26 cellular contexts compared by ENCODE assay signal in the genomic region with DNA sequence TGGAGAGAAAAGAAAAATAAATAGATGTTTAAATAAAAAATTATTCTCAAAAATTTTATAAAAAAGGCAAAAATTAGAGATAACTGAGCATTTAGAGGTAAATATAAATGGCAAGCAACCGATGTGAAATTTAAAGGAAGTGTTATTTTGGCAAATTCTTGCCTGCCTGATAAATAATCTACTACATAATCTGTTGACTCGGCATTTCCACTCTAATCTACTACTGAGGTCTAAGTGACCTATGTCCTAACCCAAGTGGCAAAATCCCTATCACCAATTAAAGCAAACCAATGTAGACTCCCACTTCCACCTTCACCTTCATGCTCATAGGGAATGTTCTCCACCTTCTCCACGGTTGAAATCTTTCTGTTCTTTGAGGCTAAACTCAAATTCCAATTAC.
"Had no signal": no experiment of that assay in that cellular context is flagged by ENCODE, and none has a peak within 500 bp of the region (broad histone marks: within the 10 kb centered on the region; RNA-seq: fewer than 3 reads in every experiment).

No MANE protein-coding gene starts in this region.

- FAIRE-seq: colon, endometrium, islet of Langerhans, keratinocyte had no signal

- H3K36me3 ChIP-seq: esophagus squamous epithelium, gastrocnemius medialis, heart right ventricle, left lung, lower lobe of right lung had no signal

- H3K27me3 ChIP-seq: esophagus squamous epithelium, gastrocnemius medialis, heart right ventricle, left lung had no signal

- H3K27ac ChIP-seq: epithelial cell of prostate, esophagus squamous epithelium, gastrocnemius medialis, heart right ventricle, left lung, lower lobe of right lung had no signal

- ATAC-seq: effector memory CD8-positive, alpha-beta T cell; esophagus mucosa; gastrocnemius medialis; heart right ventricle; left cardiac atrium; left lung; left ventricle myocardium superior; lower lobe of right lung; mucosa of descending colon had no signal

- H3K9me3 ChIP-seq: esophagus squamous epithelium, gastrocnemius medialis, left lung, lower lobe of right lung had no signal

- H3K4me1 ChIP-seq: esophagus squamous epithelium, gastrocnemius medialis, heart right ventricle, left lung, lower lobe of right lung had no signal

- DNase-seq: cortex of kidney; effector CD8-positive, alpha-beta T cell; effector memory CD8-positive, alpha-beta T cell; endodermal cell; erythroblast; esophagus squamous epithelium; foreskin fibroblast; foreskin melanocyte; gastrocnemius medialis; glutamatergic neuron; head of caudate nucleus; heart right ventricle; hippocampal formation; left cardiac atrium; left lung; left ventricle myocardium superior; lower lobe of right lung; mesenchymal stem cell; mucosa of descending colon; naive B cell had no signal

- H3K4me3 ChIP-seq: esophagus squamous epithelium, gastrocnemius medialis, heart right ventricle, left lung, lower lobe of right lung, mucosa of descending colon had no signal
